In genomic region chr3:44918087-44918486, GRCh38 we compare ENCODE assay signal across 32 cellular contexts. TPM values are rescaled to one million over a fixed set of nuclear protein-coding genes. Genes with fewer than 3 reads are reported as not detected.
"Had no signal": no experiment of that assay in that cellular context is flagged by ENCODE, and none has a peak within 500 bp of the region (broad histone marks: within the 10 kb centered on the region; RNA-seq: fewer than 3 reads in every experiment).

No MANE protein-coding gene starts in this region.

- H3K9me3 ChIP-seq: left ventricle myocardium inferior, pancreas, prostate gland, sigmoid colon, stomach, testis, thyroid gland, transverse colon, upper lobe of left lung, vagina had no signal

- H3K4me2 ChIP-seq: hepatocyte had no signal

- H2AFZ ChIP-seq: hepatocyte had no signal

- H3K4me1 ChIP-seq: pancreas, prostate gland, sigmoid colon, stomach, transverse colon, vagina had no signal

- H3K4me3 ChIP-seq: hepatocyte, left ventricle myocardium inferior, pancreas, prostate gland, sigmoid colon, stomach, testis, thyroid gland, transverse colon, upper lobe of left lung, vagina had no signal

- H3K79me2 ChIP-seq: hepatocyte had no signal

- H3K27me3 Mint-ChIP-seq: naive thymus-derived CD8-positive, alpha-beta T cell; stimulated activated naive B cell treated with anti-CD40 and anti-IgM and Interleukin-4, amounts not matched to agents 10 μg/mL and 1 μg/mL and 100 μg/mL, for 72 hours had no signal

- H3K27ac Mint-ChIP-seq: naive thymus-derived CD8-positive, alpha-beta T cell; nephron; stimulated activated naive B cell treated with anti-CD40 and anti-IgM and Interleukin-4, amounts not matched to agents 10 μg/mL and 1 μg/mL and 100 μg/mL, for 72 hours had no signal

- H3K4me3 Mint-ChIP-seq: naive thymus-derived CD8-positive, alpha-beta T cell; nephron; neural crest cell; stimulated activated naive B cell treated with anti-CD40 and anti-IgM and Interleukin-4, amounts not matched to agents 10 μg/mL and 1 μg/mL and 100 μg/mL, for 72 hours had no signal

- H3K9me3 Mint-ChIP-seq: naive thymus-derived CD8-positive, alpha-beta T cell; nephron; neural crest cell; stimulated activated naive B cell treated with anti-CD40 and anti-IgM and Interleukin-4, amounts not matched to agents 10 μg/mL and 1 μg/mL and 100 μg/mL, for 72 hours had no signal

- H3K27me3 ChIP-seq: hepatocyte, pancreas, sigmoid colon, stomach, testis, thyroid gland, transverse colon, upper lobe of left lung, vagina had no signal

- H3K4me1 Mint-ChIP-seq: naive thymus-derived CD8-positive, alpha-beta T cell; nephron had no signal

- H3K27ac ChIP-seq: hepatocyte, left ventricle myocardium inferior, pancreas, prostate gland, sigmoid colon, stomach, testis, thyroid gland, transverse colon, upper lobe of left lung, vagina had no signal

- DNase-seq: islet precursor cell; left ventricle myocardium inferior; mesenchymal stem cell; nucleus accumbens; pancreas; posterior cingulate gyrus; retina; right cardiac atrium; sigmoid colon; small intestine; stimulated activated CD4-positive, alpha-beta T cell treated with anti-CD3 and anti-CD28 coated beads, Interleukin-1b, Interleukin-23, amount 100 ng/mL, for 48 hours; stimulated activated CD4-positive, alpha-beta T cell treated with anti-CD3 and anti-CD28 coated beads, Interleukin-2, amount 100 ng/mL, for 48 hours; stimulated activated CD4-positive, alpha-beta T cell treated with anti-CD3 and anti-CD28 coated beads, Interleukin-4, amount 100 ng/mL, for 4 hours; stimulated activated CD8-positive, alpha-beta memory T cell treated with anti-CD3 and anti-CD28 coated beads, Interleukin-4, amount 100 ng/mL, for 48 hours; stimulated activated naive B cell treated with anti-CD40 and anti-IgM and Interleukin-4, amounts not matched to agents 10 μg/mL and 1 μg/mL and 100 μg/mL, for 72 hours; stimulated activated naive CD8-positive, alpha-beta T cell treated with anti-CD3 and anti-CD28 coated beads, Interleukin-15, Interleukin-2, amounts not matched to agents 100 U/mL and 50 U/mL, for 24 hours; stomach; testis; thyroid gland; transverse colon; upper lobe of left lung had no signal

- FAIRE-seq: pancreas, small intestine had no signal

- H3K36me3 ChIP-seq: prostate gland, vagina had no signal

- ATAC-seq: naive thymus-derived CD8-positive, alpha-beta T cell; pancreas; right cardiac atrium; stimulated activated naive B cell treated with anti-CD40 and anti-IgM and Interleukin-4, amounts not matched to agents 10 μg/mL and 1 μg/mL and 100 μg/mL, for 72 hours; stimulated activated naive CD8-positive, alpha-beta T cell treated with anti-CD3 and anti-CD28 coated beads, Interleukin-15, Interleukin-2, amounts not matched to agents 100 U/mL and 50 U/mL, for 24 hours had no signal

RNA-seq across cellular contexts. Expression of gene TGM4, which starts 43.7 kb away (rescaled TPM):
- total RNA-seq: kidney epithelial cell; left ventricle myocardium inferior; lung microvascular endothelial cell; mucosa of gallbladder; naive thymus-derived CD8-positive, alpha-beta T cell; neural crest cell; osteoblast; pancreas; right cardiac atrium; sigmoid colon; stomach; transverse colon; upper lobe of left lung; urinary bladder; vagina had no signal
- polyA plus RNA-seq: hepatocyte, pancreas, right cardiac atrium, sigmoid colon, small intestine, stomach, urinary bladder had no signal
